Comparison of ENCODE assay signal across 11 cellular contexts in the genomic region with DNA sequence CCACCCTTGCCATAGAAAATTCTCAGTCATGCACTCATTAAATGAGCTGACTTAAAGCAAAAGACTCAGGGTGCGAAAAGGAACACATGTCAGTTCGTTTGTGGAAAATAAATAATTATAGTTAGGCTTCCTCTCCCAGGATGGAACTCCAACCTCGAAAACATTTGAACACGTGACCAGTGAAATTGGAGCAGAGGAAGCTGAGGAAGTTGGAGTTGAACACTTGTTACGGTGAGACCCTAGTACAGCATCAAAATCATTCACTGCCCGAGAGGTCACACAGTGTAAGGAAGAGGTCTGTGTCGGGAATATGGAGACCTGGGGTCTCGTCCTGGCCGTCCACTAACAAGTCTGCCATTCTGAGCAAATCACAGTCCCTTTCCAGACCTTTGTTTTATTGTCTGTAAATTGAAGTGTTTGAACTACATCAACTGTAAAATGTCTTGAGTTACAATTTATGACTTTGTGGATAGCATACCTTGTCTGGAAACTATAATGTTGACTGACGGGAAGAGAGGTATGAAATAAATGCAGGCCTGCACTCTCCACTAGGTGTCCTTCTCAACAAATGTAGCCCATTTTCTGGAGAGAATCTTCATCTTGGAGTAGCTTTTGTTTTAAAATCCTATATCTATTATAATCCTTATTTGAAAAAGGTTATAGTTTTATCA. TPM values are rescaled to one million over a fixed set of nuclear protein-coding genes. Genes with fewer than 3 reads are reported as not detected.
DNase-seq lines count a peak whose midpoint lies in the region; ATAC-seq, FAIRE-seq and TF ChIP-seq lines count a peak whose summit lies in the region.
"Had no signal": no experiment of that assay in that cellular context is flagged by ENCODE, and none has a peak within 500 bp of the region (broad histone marks: within the 10 kb centered on the region; RNA-seq: fewer than 3 reads in every experiment).

No MANE protein-coding gene starts in this region.

- intact Hi-C loops in colonic mucosa (cut with DNase I), result loop anchor here (10.0 kb wide), 1 partner anchor 321 kb away; no protein-coding TSS in a partner anchor

- no peak for FAIRE-seq in frontal cortex (lab: Jason Lieb, UNC)

- CTCF ChIA-PET in T-cell (lab: Charles Lee), result interaction anchor here in 1 of 2 donors (1.0 kb wide), 1 partner anchor 347 kb away, joined by 3 read pairs; no protein-coding TSS in a partner anchor

- H3K36me3 ChIP-seq in colonic mucosa, result peaks cover 41% of the 10 kb centered on the region

- H3K4me1 ChIP-seq in colonic mucosa, result no peaks in the 10 kb centered on the region

- H3K4me1 Mint-ChIP-seq in progenitor cell of endocrine pancreas (ENCODE audit: low read depth) (no peaks in the 10 kb centered on the region), T-cell (peaks cover 0 to 10% (median 8%) of the 10 kb centered on the region in 3 donors)

- POLR2A ChIA-PET in T-cell (lab: Charles Lee), result interaction anchor here in 1 of 2 donors (0.6 kb wide), 2 partner anchors 9 kb away, joined by 7 read pairs; no protein-coding TSS in a partner anchor

- no peaks in the 10 kb centered on the region for H3K27me3 ChIP-seq in colonic mucosa
- H3K27me3 ChIP-seq: BLaER1 had no signal

- DNase-seq in NCI-H82 (lab: John Stamatoyannopoulos, UW) (peak; percentile 4), NCI-H82 treated with DMSO at 0.1 percent for 48 hours (lab: John Stamatoyannopoulos, UW; ENCODE audit: unreplicated experiment) (no peak), colonic mucosa (no peak), progenitor cell of endocrine pancreas (ENCODE audit: low spot score, unreplicated experiment) (no peak), frontal cortex (ENCODE audit: low spot score in 2 of 2) (no peak), T-cell (no peak)
- DNase-seq: activated gamma-delta T cell had no signal

- H3K9me3 Mint-ChIP-seq in progenitor cell of endocrine pancreas (ENCODE audit: low read depth) (no peaks in the 10 kb centered on the region), T-cell (no peaks in the 10 kb centered on the region)
- H3K9me3 Mint-ChIP-seq: stimulated activated naive CD8-positive, alpha-beta T cell treated with anti-CD3 and anti-CD28 coated beads, Interleukin-15, Interleukin-2, amounts not matched to agents 100 ng/mL and 50 ng/mL, for 24 hours had no signal

- H3K9me3 ChIP-seq in colonic mucosa, result no peaks in the 10 kb centered on the region
- H3K9me3 ChIP-seq: BLaER1 had no signal

- H3K9ac ChIP-seq in colonic mucosa (ENCODE audit: low read depth in 2 of 2, low read length in 2 of 2), result no peak overlapping the region
- H3K9ac ChIP-seq: BLaER1 had no signal

- no peak overlapping the region for H3K4me3 ChIP-seq in colonic mucosa
- H3K4me3 ChIP-seq: BLaER1 had no signal

- H3K36me3 Mint-ChIP-seq in progenitor cell of endocrine pancreas (ENCODE audit: insufficient read depth) (peaks cover 27% of the 10 kb centered on the region), T-cell (peaks cover 59% of the 10 kb centered on the region)

- TF ChIP-seq CTCF in LNCAP (IDR thresholded peaks at IDR 0.05) (peak; percentile 45), colonic mucosa (IDR thresholded peaks at IDR 0.05) (peak; percentile 13), progenitor cell of endocrine pancreas (IDR thresholded peaks at IDR 0.05; ENCODE audit: unreplicated experiment) (peak; percentile 38)

- ATAC-seq in T-cell (replicated peaks in 1 of 4) (no peak), GM18502 (IDR thresholded peaks at IDR 0.05; ENCODE audit: poor library complexity, unreplicated experiment) (no peak)

- no peak overlapping the region for H3K27ac ChIP-seq in colonic mucosa
- H3K27ac ChIP-seq: BLaER1 had no signal

- H3K27ac Mint-ChIP-seq in progenitor cell of endocrine pancreas (no peak overlapping the region), T-cell (no peak overlapping the region)
- H3K27ac Mint-ChIP-seq: stimulated activated naive CD8-positive, alpha-beta T cell treated with anti-CD3 and anti-CD28 coated beads, Interleukin-15, Interleukin-2, amounts not matched to agents 100 ng/mL and 50 ng/mL, for 24 hours had no signal

- H3K4me3 Mint-ChIP-seq in progenitor cell of endocrine pancreas (ENCODE audit: low read depth) (no peak overlapping the region), T-cell (no peak overlapping the region)
- H3K4me3 Mint-ChIP-seq: stimulated activated naive CD8-positive, alpha-beta T cell treated with anti-CD3 and anti-CD28 coated beads, Interleukin-15, Interleukin-2, amounts not matched to agents 100 ng/mL and 50 ng/mL, for 24 hours had no signal

- H3K27me3 Mint-ChIP-seq in progenitor cell of endocrine pancreas (no peaks in the 10 kb centered on the region), T-cell (no peaks in the 10 kb centered on the region)
- H3K27me3 Mint-ChIP-seq: stimulated activated naive CD8-positive, alpha-beta T cell treated with anti-CD3 and anti-CD28 coated beads, Interleukin-15, Interleukin-2, amounts not matched to agents 100 ng/mL and 50 ng/mL, for 24 hours had no signal

RNA-seq across cellular contexts. Expression of gene PSMD7, which starts 7.7 kb away (rescaled TPM):
- total RNA-seq in colonic mucosa (10 to 100 TPM; 80.9 to 96.8 TPM), progenitor cell of endocrine pancreas (87.6 and 92.9 TPM in 2 replicates), frontal cortex (38.7 TPM), T-cell (10 to 100 TPM; 57.8 to 79.9 (median 71.2) TPM)
